2 cellular contexts compared by ENCODE assay signal in the genomic region with DNA sequence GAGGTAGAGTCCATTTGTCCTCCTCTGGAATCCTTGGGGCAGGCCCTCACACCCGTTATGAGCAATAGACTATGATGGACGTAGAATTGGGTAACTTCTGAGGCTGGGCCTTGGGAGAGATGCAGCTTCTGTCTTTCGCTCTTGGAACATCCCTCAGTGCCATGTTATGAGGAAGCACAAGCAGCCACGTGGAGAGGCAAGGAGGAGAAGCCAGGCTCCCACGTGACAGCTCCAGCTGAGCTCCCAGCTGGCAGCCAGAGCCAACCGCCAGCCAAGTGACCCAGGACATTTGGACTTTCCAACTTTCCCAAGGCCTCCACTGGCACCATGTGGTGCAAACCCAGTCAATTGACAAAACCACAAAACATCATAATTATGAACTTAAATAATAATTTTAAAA.
TF ChIP-seq lines count a peak whose summit lies in the region.

No MANE protein-coding gene starts in this region.

TF ChIP-seq in liver, 16 proteins besides CTCF, POLR2A, EP300 and RAD21:
- TF ChIP-seq RXRA (IDR thresholded peaks at IDR 0.05) (peak in 1 of 2 donors; percentile 33), HNF4A (conservative IDR thresholded peaks at IDR 0.05) (peak; percentile 36 to 57), FOXA2 (IDR thresholded peaks at IDR 0.05) (no peak), SP1 (IDR thresholded peaks at IDR 0.05) (no peak), GABPA (IDR thresholded peaks at IDR 0.05 in 1 of 2, conservative IDR thresholded peaks at IDR 0.05 in 1 of 2) (no peak), TAF1 (conservative IDR thresholded peaks at IDR 0.05) (no peak), EGR1 (IDR thresholded peaks at IDR 0.05; ENCODE audit: low read depth in 2 of 2) (no peak)
- TF ChIP-seq, protein P1, sequence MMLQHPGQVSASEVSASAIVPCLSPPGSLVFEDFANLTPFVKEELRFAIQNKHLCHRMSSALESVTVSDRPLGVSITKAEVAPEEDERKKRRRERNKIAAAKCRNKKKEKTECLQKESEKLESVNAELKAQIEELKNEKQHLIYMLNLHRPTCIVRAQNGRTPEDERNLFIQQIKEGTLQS (IDR thresholded peaks at IDR 0.05) = no peak
- TF ChIP-seq, protein P2, sequence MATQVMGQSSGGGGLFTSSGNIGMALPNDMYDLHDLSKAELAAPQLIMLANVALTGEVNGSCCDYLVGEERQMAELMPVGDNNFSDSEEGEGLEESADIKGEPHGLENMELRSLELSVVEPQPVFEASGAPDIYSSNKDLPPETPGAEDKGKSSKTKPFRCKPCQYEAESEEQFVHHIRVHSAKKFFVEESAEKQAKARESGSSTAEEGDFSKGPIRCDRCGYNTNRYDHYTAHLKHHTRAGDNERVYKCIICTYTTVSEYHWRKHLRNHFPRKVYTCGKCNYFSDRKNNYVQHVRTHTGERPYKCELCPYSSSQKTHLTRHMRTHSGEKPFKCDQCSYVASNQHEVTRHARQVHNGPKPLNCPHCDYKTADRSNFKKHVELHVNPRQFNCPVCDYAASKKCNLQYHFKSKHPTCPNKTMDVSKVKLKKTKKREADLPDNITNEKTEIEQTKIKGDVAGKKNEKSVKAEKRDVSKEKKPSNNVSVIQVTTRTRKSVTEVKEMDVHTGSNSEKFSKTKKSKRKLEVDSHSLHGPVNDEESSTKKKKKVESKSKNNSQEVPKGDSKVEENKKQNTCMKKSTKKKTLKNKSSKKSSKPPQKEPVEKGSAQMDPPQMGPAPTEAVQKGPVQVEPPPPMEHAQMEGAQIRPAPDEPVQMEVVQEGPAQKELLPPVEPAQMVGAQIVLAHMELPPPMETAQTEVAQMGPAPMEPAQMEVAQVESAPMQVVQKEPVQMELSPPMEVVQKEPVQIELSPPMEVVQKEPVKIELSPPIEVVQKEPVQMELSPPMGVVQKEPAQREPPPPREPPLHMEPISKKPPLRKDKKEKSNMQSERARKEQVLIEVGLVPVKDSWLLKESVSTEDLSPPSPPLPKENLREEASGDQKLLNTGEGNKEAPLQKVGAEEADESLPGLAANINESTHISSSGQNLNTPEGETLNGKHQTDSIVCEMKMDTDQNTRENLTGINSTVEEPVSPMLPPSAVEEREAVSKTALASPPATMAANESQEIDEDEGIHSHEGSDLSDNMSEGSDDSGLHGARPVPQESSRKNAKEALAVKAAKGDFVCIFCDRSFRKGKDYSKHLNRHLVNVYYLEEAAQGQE (IDR thresholded peaks at IDR 0.05) = no peak
- TF ChIP-seq, protein P3, sequence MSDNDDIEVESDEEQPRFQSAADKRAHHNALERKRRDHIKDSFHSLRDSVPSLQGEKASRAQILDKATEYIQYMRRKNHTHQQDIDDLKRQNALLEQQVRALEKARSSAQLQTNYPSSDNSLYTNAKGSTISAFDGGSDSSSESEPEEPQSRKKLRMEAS (IDR thresholded peaks at IDR 0.05) = no peak
- TF ChIP-seq, protein P4, sequence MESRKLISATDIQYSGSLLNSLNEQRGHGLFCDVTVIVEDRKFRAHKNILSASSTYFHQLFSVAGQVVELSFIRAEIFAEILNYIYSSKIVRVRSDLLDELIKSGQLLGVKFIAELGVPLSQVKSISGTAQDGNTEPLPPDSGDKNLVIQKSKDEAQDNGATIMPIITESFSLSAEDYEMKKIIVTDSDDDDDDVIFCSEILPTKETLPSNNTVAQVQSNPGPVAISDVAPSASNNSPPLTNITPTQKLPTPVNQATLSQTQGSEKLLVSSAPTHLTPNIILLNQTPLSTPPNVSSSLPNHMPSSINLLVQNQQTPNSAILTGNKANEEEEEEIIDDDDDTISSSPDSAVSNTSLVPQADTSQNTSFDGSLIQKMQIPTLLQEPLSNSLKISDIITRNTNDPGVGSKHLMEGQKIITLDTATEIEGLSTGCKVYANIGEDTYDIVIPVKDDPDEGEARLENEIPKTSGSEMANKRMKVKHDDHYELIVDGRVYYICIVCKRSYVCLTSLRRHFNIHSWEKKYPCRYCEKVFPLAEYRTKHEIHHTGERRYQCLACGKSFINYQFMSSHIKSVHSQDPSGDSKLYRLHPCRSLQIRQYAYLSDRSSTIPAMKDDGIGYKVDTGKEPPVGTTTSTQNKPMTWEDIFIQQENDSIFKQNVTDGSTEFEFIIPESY (IDR thresholded peaks at IDR 0.05) = no peak

TF ChIP-seq in HepG2, 621 proteins besides CTCF, POLR2A, EP300 and RAD21:
- TF ChIP-seq SOX13 (IDR thresholded peaks at IDR 0.05) (no peak), SOX13 (CRISPR knock-in tag; conservative IDR thresholded peaks at IDR 0.05 in 1 of 2, IDR thresholded peaks at IDR 0.05 in 1 of 2) (no peak), ZNF33B (CRISPR knock-in tag; IDR thresholded peaks at IDR 0.05) (no peak), NR2F2 (IDR thresholded peaks at IDR 0.05; ENCODE audit: borderline replicate concordance, low read depth) (no peak), ZNF546 (CRISPR knock-in tag; conservative IDR thresholded peaks at IDR 0.05) (no peak), SUZ12 (IDR thresholded peaks at IDR 0.05; ENCODE audit: low read depth, low read length) (no peak)
